22 cellular contexts compared by ENCODE assay signal in the genomic region with DNA sequence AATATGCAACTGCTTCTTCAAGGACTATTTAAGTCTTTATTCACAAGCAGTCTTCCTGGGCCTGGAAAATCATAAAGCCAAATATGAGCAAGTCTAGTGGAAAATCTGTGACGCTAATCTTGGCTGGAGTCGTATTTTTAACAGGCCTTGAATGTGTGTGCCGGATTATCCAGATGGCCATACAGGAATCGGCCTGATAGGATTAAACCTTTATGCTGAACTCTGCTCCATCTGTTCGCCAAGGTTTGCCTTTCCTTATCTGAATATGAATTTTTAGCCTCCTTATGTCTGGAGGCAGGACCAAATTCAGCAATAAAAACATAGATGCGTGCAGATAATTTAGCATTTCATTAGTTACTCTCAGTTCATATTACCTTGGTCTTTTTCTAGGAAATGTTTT.
A peak's percentile ranks its signal among the peaks of the same experiment; 100 is the strongest.
DNase-seq lines count a peak whose midpoint lies in the region; ATAC-seq, FAIRE-seq and TF ChIP-seq lines count a peak whose summit lies in the region.
"Had no signal": no experiment of that assay in that cellular context is flagged by ENCODE, and none has a peak within 500 bp of the region (broad histone marks: within the 10 kb centered on the region; RNA-seq: fewer than 3 reads in every experiment).

No MANE protein-coding gene starts in this region.

- no peak overlapping the region for H3K4me3 ChIP-seq in coronary artery
- H3K4me3 ChIP-seq in psoas muscle, result no peak overlapping the region
- H3K4me3 ChIP-seq: thyroid gland had no signal

- no peaks in the 10 kb centered on the region for H3K27me3 ChIP-seq in psoas muscle (ENCODE audit: insufficient read depth in 3 of 3, low read length in 2 of 3)
- H3K27me3 ChIP-seq: brain microvascular endothelial cell, thyroid gland had no signal

- intact Hi-C loops in Right ventricle myocardium inferior (cut with DNase I) (no loop called here), cardiac septum (cut with DNase I) (loop anchor here (10.0 kb wide), 1 partner anchor 290 kb away; a partner anchor contains a TSS), psoas muscle (cut with DNase I) (loop anchor here in 1 of 2 donors (10.0 kb wide), 1 partner anchor 300 kb away; no protein-coding TSS in a partner anchor)

- peak; percentile 60 for ATAC-seq in Right ventricle myocardium inferior
- no peak for ATAC-seq in psoas muscle
- no peak for ATAC-seq in HG02884 (IDR thresholded peaks at IDR 0.05; ENCODE audit: unreplicated experiment)

- WGBS in psoas muscle, 3 donors, result 11 to 20% (median 14%) methylated on average over 6 of the region's 6 CpGs

- H3K27ac ChIP-seq in coronary artery (peak overlapping the region; percentile 78 to 79), psoas muscle (peak overlapping the region; percentile 18)
- H3K27ac ChIP-seq: brain microvascular endothelial cell had no signal

- no peaks in the 10 kb centered on the region for H3K36me3 ChIP-seq in psoas muscle (ENCODE audit: insufficient read depth in 1 of 2, low read depth in 1 of 2)
- H3K36me3 ChIP-seq: brain microvascular endothelial cell, thyroid gland had no signal

- FAIRE-seq in RCC 7860 (lab: Jason Lieb, UNC), result no peak
- FAIRE-seq: HTR-8/SVneo, keratinocyte had no signal

- DNase-seq in Right ventricle myocardium inferior (ENCODE audit: missing footprints), result no peak
- no peak for DNase-seq in cardiac septum (ENCODE audit: low spot score)
- DNase-seq in coronary artery (ENCODE audit: low spot score), result no peak
- no peak for DNase-seq in psoas muscle
- DNase-seq in activated CD4-positive, alpha-beta T cell treated with anti-CD3 and anti-CD28 coated beads, Interleukin-2, amount 50 U/mL, for 4 hours, result no peak
- no peak for DNase-seq in RCC 7860 (ENCODE audit: low spot score)
- no peak for DNase-seq in Kasumi-1 (lab: John Stamatoyannopoulos, UW)
- DNase-seq: 8988T; activated CD4-positive, alpha-beta T cell treated with anti-CD3 and anti-CD28 coated beads, Interleukin-2, amount 10 ng/mL, durations not matched to agents 7 days and 5 days; activated naive CD8-positive, alpha-beta T cell treated with anti-CD3 and anti-CD28 coated beads, Interleukin-2, amount 10 ng/mL, durations not matched to agents 7 days and 5 days; AML-193; brain microvascular endothelial cell; COR-L47; naive B cell; NCI-H1092 treated with DMSO at 0.1 percent for 48 hours; NCI-H69; occipital lobe; T-helper 1 cell; thyroid gland had no signal

- TF ChIP-seq CTCF in coronary artery (IDR thresholded peaks at IDR 0.05) (no peak), psoas muscle (IDR thresholded peaks at IDR 0.05) (no peak)

- no peaks in the 10 kb centered on the region for H3K9me3 ChIP-seq in psoas muscle
- H3K9me3 ChIP-seq: thyroid gland had no signal

- H3K4me1 ChIP-seq in psoas muscle, result no peaks in the 10 kb centered on the region
- H3K4me1 ChIP-seq: thyroid gland had no signal
